Comparison of ENCODE assay signal across 24 cellular contexts in the genomic region with DNA sequence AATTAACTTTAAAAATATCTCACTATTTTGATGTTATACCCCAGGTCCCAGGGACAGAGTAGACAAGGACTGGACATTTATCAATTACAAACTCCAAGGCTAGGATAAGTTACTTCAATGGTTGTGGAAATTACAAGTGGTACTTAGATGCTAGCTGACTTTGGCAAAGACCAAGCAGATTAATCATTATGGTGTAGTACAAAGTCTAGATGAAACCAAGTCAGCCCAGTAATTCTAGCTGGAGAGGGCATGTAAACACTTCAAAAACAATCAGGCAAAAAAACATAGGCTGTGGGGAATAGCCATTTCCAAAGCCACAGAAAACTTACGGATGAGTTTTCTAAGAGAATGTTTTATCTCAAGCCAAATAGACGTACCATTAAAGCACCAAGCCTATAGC.
DNase-seq lines count a peak whose midpoint lies in the region; ATAC-seq, FAIRE-seq and TF ChIP-seq lines count a peak whose summit lies in the region.
"Had no signal": no experiment of that assay in that cellular context is flagged by ENCODE, and none has a peak within 500 bp of the region (broad histone marks: within the 10 kb centered on the region; RNA-seq: fewer than 3 reads in every experiment).

No MANE protein-coding gene starts in this region.

- no peak overlapping the region for H2BK12ac ChIP-seq in neuronal stem cell (ENCODE audit: low read length)

- no peak overlapping the region for H3K18ac ChIP-seq in neuronal stem cell (ENCODE audit: low read length)

- H3K4me3 ChIP-seq in right lobe of liver (no peak overlapping the region), neuronal stem cell (ENCODE audit: low read length in 2 of 2) (no peak overlapping the region)

- H3K9ac ChIP-seq in neuronal stem cell (ENCODE audit: low read depth, low read length, poor library complexity) = no peak overlapping the region

- FAIRE-seq in D721Med (lab: Jason Lieb, UNC) = peak; percentile 38
- FAIRE-seq: H1 had no signal

- intact Hi-C loops in right lobe of liver (cut with DNase I) = no loop called here

- no peak overlapping the region for H2AK5ac ChIP-seq in neuronal stem cell (ENCODE audit: low read depth, low read length)

- no peak overlapping the region for H2BK15ac ChIP-seq in neuronal stem cell (ENCODE audit: low read length)

- 40% methylated on average over 2 of the region's 2 CpGs for WGBS in right lobe of liver (ENCODE audit: insufficient coverage, low coverage, low lambda C conversion rate, missing lambda C conversion rate)
- no CpG with 5 or more reads among the region's 2 CpGs for whole genome bisulfite sequencing in neuronal stem cell (ENCODE audit: extremely low coverage in 2 of 2, insufficient read length in 2 of 2, insufficient replicate concordance in 1 of 2), 2 donors

- H3K27me3 ChIP-seq in right lobe of liver (no peaks in the 10 kb centered on the region), neuronal stem cell (ENCODE audit: control insufficient read depth in 3 of 3, insufficient read depth in 3 of 3, low read depth in 1 of 3, low read length in 3 of 3) (no peaks in the 10 kb centered on the region)

- TF ChIP-seq CTCF in D721Med (IDR thresholded peaks at IDR 0.05; ENCODE audit: insufficient read depth, missing control alignments) (no peak), right lobe of liver (IDR thresholded peaks at IDR 0.05) (no peak)

- no peak overlapping the region for H4K8ac ChIP-seq in neuronal stem cell (ENCODE audit: low read depth, low read length)

- TF ChIP-seq POLR2A in right lobe of liver (IDR thresholded peaks at IDR 0.05) = no peak

- no peak overlapping the region for H2BK5ac ChIP-seq in neuronal stem cell (ENCODE audit: low read length)

- ATAC-seq in right lobe of liver = peak; percentile 82 to 99 (median 94)
- ATAC-seq: CD8-positive, alpha-beta T cell; HCT116; Panc1; SK-N-SH treated with all-trans-retinoic acid at 6 μM for 48 hours; T-cell had no signal

- H3K36me3 ChIP-seq in right lobe of liver (no peaks in the 10 kb centered on the region), neuronal stem cell (replicated peaks in 1 of 2; ENCODE audit: control insufficient read depth in 2 of 2, insufficient read depth in 2 of 2, low read length in 2 of 2) (peaks cover 0 to 2% of the 10 kb centered on the region in 2 donors)

- no peak overlapping the region for H3K14ac ChIP-seq in neuronal stem cell (ENCODE audit: low read length)

- H3K27ac ChIP-seq in right lobe of liver (peak overlapping the region in 1 of 3 donors; percentile 34), neuronal stem cell (replicated peaks; ENCODE audit: low read length) (no peak overlapping the region)

- no peak overlapping the region for H3K4ac ChIP-seq in neuronal stem cell (ENCODE audit: low read length)

- H2AFZ ChIP-seq in neuronal stem cell (ENCODE audit: low read length) = no peak overlapping the region

- H2BK120ac ChIP-seq in neuronal stem cell (ENCODE audit: low read depth, low read length) = no peak overlapping the region

- H3K79me1 ChIP-seq in neuronal stem cell (ENCODE audit: low read depth, low read length) = peaks cover 2% of the 10 kb centered on the region

- no peaks in the 10 kb centered on the region for H3K9me3 ChIP-seq in right lobe of liver
- H3K9me3 ChIP-seq in neuronal stem cell (replicated peaks in 1 of 2; ENCODE audit: control insufficient read depth in 2 of 2, insufficient read depth in 1 of 2, low read depth in 1 of 2, low read length in 2 of 2) = peaks cover 0 to 2% of the 10 kb centered on the region in 2 donors

- DNase-seq in D721Med (ENCODE audit: insufficient read length, low spot score) (no peak), NCI-H1092 treated with DMSO at 0.1 percent for 48 hours (lab: John Stamatoyannopoulos, UW) (peak; percentile 75), NCI-H774 (lab: John Stamatoyannopoulos, UW) (peak; percentile 22), right lobe of liver (no peak), glomerular visceral epithelial cell (ENCODE audit: extremely low spot score) (no peak), neuronal stem cell (ENCODE audit: low spot score) (no peak), NCI-H1694 (lab: John Stamatoyannopoulos, UW) (no peak)
- DNase-seq: AML-193; C1 segment of cervical spinal cord; CD8-positive, alpha-beta T cell; DMS153; EL; GF-D8; Karpas-422; MV-4-11; NCI-H1436 treated with DMSO at 0.1 percent for 48 hours; NCI-H2029; NCI-H2171; NCI-H446; T-cell had no signal

- no peak overlapping the region for H4K91ac ChIP-seq in neuronal stem cell (ENCODE audit: low read depth, low read length, poor library complexity)

- H3K23ac ChIP-seq in neuronal stem cell (ENCODE audit: low read depth, low read length, poor library complexity) = no peak overlapping the region

- peaks cover 0 to 3% (median 2%) of the 10 kb centered on the region in 4 donors for H3K4me1 ChIP-seq in right lobe of liver
- H3K4me1 ChIP-seq in neuronal stem cell (ENCODE audit: control insufficient read depth in 2 of 2, insufficient read depth in 1 of 2, low read depth in 1 of 2, low read length in 2 of 2) = no peaks in the 10 kb centered on the region

- no peak overlapping the region for H3K4me2 ChIP-seq in neuronal stem cell (ENCODE audit: insufficient read depth, low read length, poor library complexity, severe bottlenecking)

Comparison
In these comparisons a context has a peak if more than half of its experiments do, and no peak if none do; other contexts are left out.
1. DNase-seq: peak in NCI-H1092 treated with DMSO at 0.1 percent for 48 hours (single experiment) and NCI-H774 (single experiment); none in D721Med (single experiment), right lobe of liver (0 of 3), glomerular visceral epithelial cell (single experiment), neuronal stem cell (single experiment) and NCI-H1694 (single experiment).